In genomic region chr16:29805232-29806095, GRCh38 we compare ENCODE assay signal across 1 cellular context.
TF ChIP-seq lines count a peak whose summit lies in the region.

No MANE protein-coding gene starts in this region.

TF ChIP-seq in HepG2, 621 proteins besides CTCF, POLR2A, EP300 and RAD21 (continued from another document and continues in another):
- peak; percentile 36; the same call in 1 of the 2 replicates for TF ChIP-seq ZNF276 (CRISPR knock-in tag; IDR thresholded peaks at IDR 0.05; ENCODE audit: low read depth)
- TF ChIP-seq ZNF749 (CRISPR knock-in tag; IDR thresholded peaks at IDR 0.05; ENCODE audit: borderline replicate concordance), result peak; percentile 95
- TF ChIP-seq KLF9 (CRISPR knock-in tag; IDR thresholded peaks at IDR 0.05; ENCODE audit: low read depth), result 0 out of 2 replicates have a peak, but pooled peaks have one; percentile 71
- peak; percentile 90; the same call in 1 of the 2 replicates for TF ChIP-seq HOXA9 (CRISPR knock-in tag; IDR thresholded peaks at IDR 0.05; ENCODE audit: borderline replicate concordance)
- TF ChIP-seq MED8 (CRISPR knock-in tag; IDR thresholded peaks at IDR 0.05; ENCODE audit: insufficient replicate concordance), result peak; percentile 71
- TF ChIP-seq FOSL1 (CRISPR knock-in tag; IDR thresholded peaks at IDR 0.05; ENCODE audit: borderline replicate concordance), result no peak
- peak; percentile 97 for TF ChIP-seq ZNF407 (CRISPR knock-in tag; IDR thresholded peaks at IDR 0.05; ENCODE audit: not compliant biosample characterization)
- TF ChIP-seq SP2 (CRISPR knock-in tag; IDR thresholded peaks at IDR 0.05), result peak; percentile 62
- peak; percentile 100 for TF ChIP-seq AKAP8 (CRISPR knock-in tag; IDR thresholded peaks at IDR 0.05)
- TF ChIP-seq FOXP4 (CRISPR knock-in tag; IDR thresholded peaks at IDR 0.05), result peak; percentile 84
- TF ChIP-seq ZC3H13 (CRISPR knock-in tag; IDR thresholded peaks at IDR 0.05), result peak; percentile 98
- no peak for TF ChIP-seq AKNA (CRISPR knock-in tag; IDR thresholded peaks at IDR 0.05; ENCODE audit: borderline replicate concordance)
- TF ChIP-seq ZNF335 (CRISPR knock-in tag; IDR thresholded peaks at IDR 0.05), result peak; percentile 84
- no peak for TF ChIP-seq SRF (IDR thresholded peaks at IDR 0.05; ENCODE audit: low read depth, low read length)
- TF ChIP-seq FOXO1 (CRISPR knock-in tag; IDR thresholded peaks at IDR 0.05), result peak; percentile 96
- TF ChIP-seq ZNF597 (CRISPR knock-in tag; IDR thresholded peaks at IDR 0.05), result no peak
- no peak for TF ChIP-seq CEBPZ (IDR thresholded peaks at IDR 0.05; ENCODE audit: low read length)
- peak; percentile 76 for TF ChIP-seq ZNF781 (CRISPR knock-in tag; IDR thresholded peaks at IDR 0.05; ENCODE audit: borderline replicate concordance, not compliant biosample characterization)
- peak; percentile 91 for TF ChIP-seq CSRNP1 (CRISPR knock-in tag; IDR thresholded peaks at IDR 0.05)
- TF ChIP-seq ZNF333 (CRISPR knock-in tag; IDR thresholded peaks at IDR 0.05; ENCODE audit: borderline replicate concordance), result 0 out of 2 replicates have a peak, but pooled peaks have one; percentile 66
- TF ChIP-seq SRY (CRISPR knock-in tag; IDR thresholded peaks at IDR 0.05), result peak; percentile 63; the same call in 1 of the 2 replicates
- peak; percentile 94 for TF ChIP-seq CCAR2 (optimal IDR thresholded peaks at IDR 0.05; ENCODE audit: low read depth, low read length)
- TF ChIP-seq ZBTB14 (CRISPR knock-in tag; IDR thresholded peaks at IDR 0.05), result peak; percentile 100
- TF ChIP-seq JARID2 (CRISPR knock-in tag; IDR thresholded peaks at IDR 0.05; ENCODE audit: insufficient replicate concordance), result peak; percentile 94
- TF ChIP-seq EED (CRISPR knock-in tag; IDR thresholded peaks at IDR 0.05), result peak; percentile 68
- TF ChIP-seq CREBL2 (CRISPR knock-in tag; IDR thresholded peaks at IDR 0.05; ENCODE audit: borderline replicate concordance), result peak; percentile 88; the same call in 1 of the 2 replicates
- TF ChIP-seq HDAC1 (CRISPR knock-in tag; IDR thresholded peaks at IDR 0.05), result peak; percentile 97
